Comparison of ENCODE assay signal across 9 cellular contexts in genomic region chr2:23497063-23497462, GRCh38.
DNase-seq lines count a peak whose midpoint lies in the region; ATAC-seq and TF ChIP-seq lines count a peak whose summit lies in the region.
"Had no signal": no experiment of that assay in that cellular context is flagged by ENCODE, and none has a peak within 500 bp of the region (broad histone marks: within the 10 kb centered on the region; RNA-seq: fewer than 3 reads in every experiment).

No MANE protein-coding gene starts in this region.

- no peak overlapping the region for H3K4me3 ChIP-seq in mammary epithelial cell (replicated peaks in 1 of 3; ENCODE audit: insufficient read depth in 1 of 3, low read depth in 2 of 3, low read length in 3 of 3)

- H3K9ac ChIP-seq in mammary epithelial cell (ENCODE audit: insufficient read depth, low read length): no peak overlapping the region

- H3K27ac ChIP-seq in mammary epithelial cell (ENCODE audit: insufficient read depth, low read depth, low read length): no peak overlapping the region
- H3K27ac ChIP-seq: 22Rv1 had no signal

- BruUV-seq in mammary epithelial cell (replicated peaks; lab: Mats Ljungman, UMichigan): no TSS peak

- H3K4me2 ChIP-seq in mammary epithelial cell (ENCODE audit: insufficient read depth, low read depth, low read length): peak overlapping the region; percentile 44

- no peak for ATAC-seq in HG02885 (IDR thresholded peaks at IDR 0.05; ENCODE audit: poor library complexity, unreplicated experiment)

- DNase-seq in NCI-H2107 treated with DMSO at 0.1 percent for 48 hours (lab: John Stamatoyannopoulos, UW; ENCODE audit: unreplicated experiment) (peak; percentile 24), NCI-H2107 (lab: John Stamatoyannopoulos, UW) (no peak), SK-MEL-5 (ENCODE audit: low read depth, low spot score) (peak; percentile 89), mammary epithelial cell (peak; percentile 91), activated gamma-delta T cell (lab: John Stamatoyannopoulos, UW) (no peak), NCI-H524 (lab: John Stamatoyannopoulos, UW) (no peak)
- peak; percentile 61 for DNase-seq in stimulated activated CD4-positive, alpha-beta T cell treated with anti-CD3 and anti-CD28 coated beads, Interleukin-1b, Interleukin-23, amount 100 ng/mL, for 48 hours

- no peak for TF ChIP-seq CTCF in mammary epithelial cell (conservative IDR thresholded peaks at IDR 0.05 in 1 of 2, IDR thresholded peaks at IDR 0.05 in 1 of 2; ENCODE audit: extremely low read depth in 1 of 2, insufficient read depth in 1 of 2, low read depth in 1 of 2, low read length in 2 of 2)

- H3K36me3 ChIP-seq in mammary epithelial cell (ENCODE audit: insufficient read depth, low read length): no peaks in the 10 kb centered on the region

- dilution Hi-C loops in mammary epithelial cell (cut with HindIII; ENCODE audit: low sequenced_read_pairs): no loop called here

- H4K20me1 ChIP-seq in mammary epithelial cell (ENCODE audit: insufficient read depth, low read length): no peaks in the 10 kb centered on the region

- in situ Hi-C loops in SK-MEL-5 (cut with HindIII; ENCODE audit: low pct_unique_long_range_greater_than_20kb, low sequenced_read_pairs) (no loop called here), mammary epithelial cell (cut with MboI; ENCODE audit: low sequenced_read_pairs in 2 of 2) (no loop called here)

- no peak overlapping the region for H2AFZ ChIP-seq in mammary epithelial cell (ENCODE audit: low read depth, low read length)

- H3K4me1 ChIP-seq in mammary epithelial cell (ENCODE audit: insufficient read depth, low read length): peaks cover 55% of the 10 kb centered on the region

- CTCF ChIA-PET in mammary epithelial cell (lab: Charles Lee; ENCODE audit: low non-redundant PET): no interaction called here

- WGBS in mammary epithelial cell (ENCODE audit: low coverage, missing lambda C conversion rate): 3% methylated on average over 6 of the region's 7 CpGs

- intact Hi-C loops in mammary epithelial cell (cut with micrococcal nuclease): no loop called here

- H3K9me3 ChIP-seq in mammary epithelial cell (replicated peaks; ENCODE audit: insufficient read depth, low read length): no peaks in the 10 kb centered on the region

- H3K79me2 ChIP-seq in mammary epithelial cell (ENCODE audit: insufficient read depth, low read length): no peaks in the 10 kb centered on the region

- H3K27me3 ChIP-seq in mammary epithelial cell (ENCODE audit: insufficient read depth, low read length): no peaks in the 10 kb centered on the region

Comparison
In these comparisons a context has a peak if more than half of its experiments do, and no peak if none do; other contexts are left out.
1. DNase-seq: peak in NCI-H2107 treated with DMSO at 0.1 percent for 48 hours (single experiment), SK-MEL-5 (single experiment), mammary epithelial cell (single experiment) and stimulated activated CD4-positive, alpha-beta T cell treated with anti-CD3 and anti-CD28 coated beads, Interleukin-1b, Interleukin-23, amount 100 ng/mL, for 48 hours (single experiment); none in NCI-H2107 (single experiment), activated gamma-delta T cell (single experiment) and NCI-H524 (0 of 2).